In the genomic region with DNA sequence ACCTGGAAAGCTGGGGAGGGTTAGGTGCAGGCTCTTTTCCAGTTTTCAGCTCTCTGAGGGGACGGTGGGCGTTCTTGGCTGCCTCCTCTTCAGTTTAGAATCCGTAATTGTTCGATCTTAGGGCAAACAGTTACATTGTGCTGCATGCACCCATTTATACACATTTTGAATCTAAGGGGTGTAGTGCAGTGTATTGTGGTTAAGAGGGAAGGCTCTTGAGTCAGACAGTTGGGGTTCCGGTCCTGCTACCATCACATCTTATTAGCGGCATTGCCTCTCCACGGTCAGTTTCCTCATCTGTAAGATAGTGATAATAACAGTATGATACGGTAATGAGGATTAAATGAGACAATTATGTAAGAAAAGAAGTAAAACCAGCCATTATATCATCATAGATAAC, we compare ENCODE assay signal across 2 cellular contexts.
TF ChIP-seq lines count a peak whose summit lies in the region.

No MANE protein-coding gene starts in this region.

TF ChIP-seq in A549, 52 proteins besides CTCF, POLR2A, EP300 and RAD21 (continued from another document):
- TF ChIP-seq, protein P1, sequence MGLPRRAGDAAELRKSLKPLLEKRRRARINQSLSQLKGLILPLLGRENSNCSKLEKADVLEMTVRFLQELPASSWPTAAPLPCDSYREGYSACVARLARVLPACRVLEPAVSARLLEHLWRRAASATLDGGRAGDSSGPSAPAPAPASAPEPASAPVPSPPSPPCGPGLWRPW (IDR thresholded peaks at IDR 0.05), result no peak
- TF ChIP-seq SMC3 (IDR thresholded peaks at IDR 0.05) (no peak), CEBPB (IDR thresholded peaks at IDR 0.05) (no peak), GATA3 (IDR thresholded peaks at IDR 0.05; ENCODE audit: borderline replicate concordance) (no peak), JUNB (IDR thresholded peaks at IDR 0.05) (no peak), BHLHE40 (IDR thresholded peaks at IDR 0.05; ENCODE audit: low read depth, low read length) (no peak), TFCP2L1 (CRISPR knock-in tag; IDR thresholded peaks at IDR 0.05) (no peak), RNF2 (IDR thresholded peaks at IDR 0.05; ENCODE audit: borderline replicate concordance, low read depth) (no peak)
- TF ChIP-seq, protein P2, sequence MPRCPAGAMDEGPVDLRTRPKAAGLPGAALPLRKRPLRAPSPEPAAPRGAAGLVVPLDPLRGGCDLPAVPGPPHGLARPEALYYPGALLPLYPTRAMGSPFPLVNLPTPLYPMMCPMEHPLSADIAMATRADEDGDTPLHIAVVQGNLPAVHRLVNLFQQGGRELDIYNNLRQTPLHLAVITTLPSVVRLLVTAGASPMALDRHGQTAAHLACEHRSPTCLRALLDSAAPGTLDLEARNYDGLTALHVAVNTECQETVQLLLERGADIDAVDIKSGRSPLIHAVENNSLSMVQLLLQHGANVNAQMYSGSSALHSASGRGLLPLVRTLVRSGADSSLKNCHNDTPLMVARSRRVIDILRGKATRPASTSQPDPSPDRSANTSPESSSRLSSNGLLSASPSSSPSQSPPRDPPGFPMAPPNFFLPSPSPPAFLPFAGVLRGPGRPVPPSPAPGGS (IDR thresholded peaks at IDR 0.05), result no peak
- TF ChIP-seq, protein P3, sequence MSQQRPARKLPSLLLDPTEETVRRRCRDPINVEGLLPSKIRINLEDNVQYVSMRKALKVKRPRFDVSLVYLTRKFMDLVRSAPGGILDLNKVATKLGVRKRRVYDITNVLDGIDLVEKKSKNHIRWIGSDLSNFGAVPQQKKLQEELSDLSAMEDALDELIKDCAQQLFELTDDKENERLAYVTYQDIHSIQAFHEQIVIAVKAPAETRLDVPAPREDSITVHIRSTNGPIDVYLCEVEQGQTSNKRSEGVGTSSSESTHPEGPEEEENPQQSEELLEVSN (IDR thresholded peaks at IDR 0.05; ENCODE audit: borderline replicate concordance, low read depth), result no peak

TF ChIP-seq in HEK293, 187 proteins besides CTCF, POLR2A, EP300 and RAD21 (continued from another document):
- TF ChIP-seq, protein P4, sequence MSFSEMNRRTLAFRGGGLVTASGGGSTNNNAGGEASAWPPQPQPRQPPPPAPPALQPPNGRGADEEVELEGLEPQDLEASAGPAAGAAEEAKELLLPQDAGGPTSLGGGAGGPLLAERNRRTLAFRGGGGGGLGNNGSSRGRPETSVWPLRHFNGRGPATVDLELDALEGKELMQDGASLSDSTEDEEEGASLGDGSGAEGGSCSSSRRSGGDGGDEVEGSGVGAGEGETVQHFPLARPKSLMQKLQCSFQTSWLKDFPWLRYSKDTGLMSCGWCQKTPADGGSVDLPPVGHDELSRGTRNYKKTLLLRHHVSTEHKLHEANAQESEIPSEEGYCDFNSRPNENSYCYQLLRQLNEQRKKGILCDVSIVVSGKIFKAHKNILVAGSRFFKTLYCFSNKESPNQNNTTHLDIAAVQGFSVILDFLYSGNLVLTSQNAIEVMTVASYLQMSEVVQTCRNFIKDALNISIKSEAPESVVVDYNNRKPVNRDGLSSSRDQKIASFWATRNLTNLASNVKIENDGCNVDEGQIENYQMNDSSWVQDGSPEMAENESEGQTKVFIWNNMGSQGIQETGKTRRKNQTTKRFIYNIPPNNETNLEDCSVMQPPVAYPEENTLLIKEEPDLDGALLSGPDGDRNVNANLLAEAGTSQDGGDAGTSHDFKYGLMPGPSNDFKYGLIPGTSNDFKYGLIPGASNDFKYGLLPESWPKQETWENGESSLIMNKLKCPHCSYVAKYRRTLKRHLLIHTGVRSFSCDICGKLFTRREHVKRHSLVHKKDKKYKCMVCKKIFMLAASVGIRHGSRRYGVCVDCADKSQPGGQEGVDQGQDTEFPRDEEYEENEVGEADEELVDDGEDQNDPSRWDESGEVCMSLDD (tag by site-specific recombination; IDR thresholded peaks at IDR 0.05), result no peak
- TF ChIP-seq SP2 (tag by site-specific recombination; IDR thresholded peaks at IDR 0.05), result no peak
- no peak for TF ChIP-seq ZNF211 (tag by site-specific recombination; IDR thresholded peaks at IDR 0.05; ENCODE audit: low read depth)
- TF ChIP-seq ZNF629 (tag by site-specific recombination; IDR thresholded peaks at IDR 0.05), result no peak
- no peak for TF ChIP-seq ZNF404 (tag by site-specific recombination; IDR thresholded peaks at IDR 0.05)
- no peak for TF ChIP-seq ZNF23 (tag by site-specific recombination; IDR thresholded peaks at IDR 0.05; ENCODE audit: borderline replicate concordance)
- no peak for TF ChIP-seq ZFHX2 (tag by site-specific recombination; conservative IDR thresholded peaks at IDR 0.05)
- no peak for TF ChIP-seq ZNF654 (tag by site-specific recombination; IDR thresholded peaks at IDR 0.05; ENCODE audit: low read depth)
- no peak for TF ChIP-seq SP7 (tag by site-specific recombination; IDR thresholded peaks at IDR 0.05)
- no peak for TF ChIP-seq ZNF610 (tag by site-specific recombination; IDR thresholded peaks at IDR 0.05; ENCODE audit: borderline replicate concordance)
- no peak for TF ChIP-seq ZNF248 (tag by site-specific recombination; IDR thresholded peaks at IDR 0.05)
- TF ChIP-seq ZNF549 (tag by site-specific recombination; IDR thresholded peaks at IDR 0.05), result no peak
